In genomic region chr6:70404658-70405057, GRCh38 we compare ENCODE assay signal across 29 cellular contexts.
"Had no signal": no experiment of that assay in that cellular context is flagged by ENCODE, and none has a peak within 500 bp of the region (broad histone marks: within the 10 kb centered on the region; RNA-seq: fewer than 3 reads in every experiment).

No MANE protein-coding gene starts in this region.

- FAIRE-seq: astrocyte, bronchial epithelial cell, endothelial cell of umbilical vein had no signal

- H3K4me1 ChIP-seq: gastrocnemius medialis, heart left ventricle had no signal

- ATAC-seq: activated CD4-positive, CD25-positive, alpha-beta regulatory T cell treated with anti-CD3 and anti-CD28 coated beads, Interleukin-2, amount 50 U/mL, for 24 hours; activated CD8-positive, alpha-beta T cell treated with anti-CD3 and anti-CD28 coated beads for 36 hours; activated T-cell treated with anti-CD3 and anti-CD28 coated beads, Interleukin-2, amount 50 U/mL, for 4 hours; activated T-helper 17 cell treated with anti-CD3 and anti-CD28 coated beads, Interleukin-2, amount 50 U/mL, for 72 hours; effector memory CD8-positive, alpha-beta T cell; gastrocnemius medialis; heart left ventricle; WTC11 had no signal

- H3K27me3 ChIP-seq: brain microvascular endothelial cell, esophagus squamous epithelium, gastrocnemius medialis had no signal

- H3K27ac ChIP-seq: brain microvascular endothelial cell, epithelial cell of prostate, esophagus squamous epithelium, gastrocnemius medialis, heart left ventricle had no signal

- H3K9me3 ChIP-seq: esophagus squamous epithelium, gastrocnemius medialis, heart left ventricle had no signal

- DNase-seq: activated CD4-positive, alpha-beta T cell treated with anti-CD3 and anti-CD28 coated beads for 48 hours; activated CD4-positive, alpha-beta T cell treated with anti-CD3 and anti-CD28 coated beads, Interleukin-2, amount 50 U/mL, for 1 hour; activated CD4-positive, alpha-beta T cell treated with anti-CD3 and anti-CD28 coated beads, Interleukin-2, amount 50 U/mL, for 48 hours; activated CD8-positive, alpha-beta memory T cell treated with anti-CD3 and anti-CD28 coated beads for 24 hours; activated CD8-positive, alpha-beta T cell treated with anti-CD3 and anti-CD28 coated beads for 36 hours; activated effector memory CD4-positive, alpha-beta T cell treated with Interleukin-2 at 50 U/mL for 16 hours; activated gamma-delta T cell treated with Interleukin-2 at 50 U/mL for 16 hours; activated naive CD4-positive, alpha-beta T cell treated with anti-CD3 and anti-CD28 coated beads, Interleukin-2, amount 50 U/mL, for 16 hours; activated naive CD4-positive, alpha-beta T cell treated with Interleukin-2 at 50 U/mL for 16 hours; activated T-cell treated with anti-CD3 and anti-CD28 coated beads, Interleukin-2, amount 50 U/mL, for 4 hours; amniotic stem cell; anterior cingulate cortex; brain microvascular endothelial cell; cortex of kidney; dermis blood vessel endothelial cell; effector CD4-positive, alpha-beta T cell; effector memory CD8-positive, alpha-beta T cell; esophagus squamous epithelium; gastrocnemius medialis; glutamatergic neuron; heart left ventricle; T-helper 2 cell had no signal

- H3K4me3 ChIP-seq: esophagus squamous epithelium, gastrocnemius medialis, heart left ventricle had no signal

- H3K36me3 ChIP-seq: brain microvascular endothelial cell, esophagus squamous epithelium, gastrocnemius medialis, heart left ventricle had no signal
